2 cellular contexts compared by ENCODE assay signal in genomic region chr9:92176068-92176799, GRCh38.
TF ChIP-seq lines count a peak whose summit lies in the region.

No MANE protein-coding gene starts in this region.

TF ChIP-seq in IMR-90, 13 proteins besides CTCF, POLR2A, EP300 and RAD21 (continued from another document):
- no peak for TF ChIP-seq MAFK (IDR thresholded peaks at IDR 0.05; ENCODE audit: low read depth, low read length)
- TF ChIP-seq USF2 (IDR thresholded peaks at IDR 0.05; ENCODE audit: low read depth, low read length) = no peak
- TF ChIP-seq MXI1 (IDR thresholded peaks at IDR 0.05; ENCODE audit: borderline replicate concordance, low read depth, low read length) = no peak
- TF ChIP-seq ELK1 (IDR thresholded peaks at IDR 0.05; ENCODE audit: borderline replicate concordance, low read depth, low read length) = no peak

TF ChIP-seq in WTC11, 78 proteins besides CTCF, POLR2A, EP300 and RAD21 (continued from another document):
- no peak for TF ChIP-seq PREB (CRISPR knock-in tag; IDR thresholded peaks at IDR 0.05; ENCODE audit: borderline replicate concordance)
- no peak for TF ChIP-seq RELA (CRISPR knock-in tag; IDR thresholded peaks at IDR 0.05; ENCODE audit: borderline replicate concordance)
- no peak for TF ChIP-seq FOXP1 (CRISPR knock-in tag; IDR thresholded peaks at IDR 0.05; ENCODE audit: borderline replicate concordance)
- TF ChIP-seq TCF7 (CRISPR knock-in tag; IDR thresholded peaks at IDR 0.05; ENCODE audit: low read depth) = no peak
- no peak for TF ChIP-seq RORB (CRISPR knock-in tag; IDR thresholded peaks at IDR 0.05)
- TF ChIP-seq ZNF138 (CRISPR knock-in tag; conservative IDR thresholded peaks at IDR 0.05) = no peak
- TF ChIP-seq USF1 (CRISPR knock-in tag; IDR thresholded peaks at IDR 0.05) = no peak
- TF ChIP-seq ESRRA (CRISPR knock-in tag; IDR thresholded peaks at IDR 0.05; ENCODE audit: borderline replicate concordance) = no peak
- no peak for TF ChIP-seq SP1 (CRISPR knock-in tag; conservative IDR thresholded peaks at IDR 0.05)
- TF ChIP-seq SMAD3 (CRISPR knock-in tag; IDR thresholded peaks at IDR 0.05; ENCODE audit: borderline replicate concordance) = no peak
- TF ChIP-seq ZNF219 (CRISPR knock-in tag; IDR thresholded peaks at IDR 0.05; ENCODE audit: borderline replicate concordance) = no peak
- TF ChIP-seq ZNF121 (CRISPR knock-in tag; IDR thresholded peaks at IDR 0.05) = no peak
- TF ChIP-seq MLX (CRISPR knock-in tag; IDR thresholded peaks at IDR 0.05) = no peak
- no peak for TF ChIP-seq MAX (CRISPR knock-in tag; IDR thresholded peaks at IDR 0.05)
- no peak for TF ChIP-seq ZNF532 (CRISPR knock-in tag; IDR thresholded peaks at IDR 0.05; ENCODE audit: borderline replicate concordance)
- TF ChIP-seq CREM (CRISPR knock-in tag; IDR thresholded peaks at IDR 0.05) = no peak
- TF ChIP-seq ZMAT4 (CRISPR knock-in tag; IDR thresholded peaks at IDR 0.05) = no peak
- TF ChIP-seq ZNF396 (CRISPR knock-in tag; IDR thresholded peaks at IDR 0.05; ENCODE audit: borderline replicate concordance) = no peak
TF ChIP-seq in WTC11: peak in this region for 0.
